ENCODE assay signal across 8 cellular contexts in genomic region chr10:77722956-77723355, GRCh38.
DNase-seq lines count a peak whose midpoint lies in the region; FAIRE-seq and TF ChIP-seq lines count a peak whose summit lies in the region.
"Not testable (repeated sequence)": the region's sequence is repeated elsewhere in the genome, so short reads cannot be mapped to it uniquely, and the experiment has no call there.

No MANE protein-coding gene starts in this region.

- H3K36me3 Mint-ChIP-seq in HFFc6 (ENCODE audit: low read depth): not testable (repeated sequence)

- not testable (repeated sequence) for H3K27me3 Mint-ChIP-seq in HFFc6 (ENCODE audit: insufficient read depth)

- peaks cover 45% of the 10 kb centered on the region for H3K4me1 Mint-ChIP-seq in HFFc6 (ENCODE audit: low read depth)

- H3K36me3 ChIP-seq in adipocyte (ENCODE audit: control insufficient read depth, insufficient read depth, low read length, severe bottlenecking); small intestine (ENCODE audit: control insufficient read depth in 2 of 2, insufficient read depth in 2 of 2, low read length in 2 of 2): not testable (repeated sequence)

- H3K9me3 ChIP-seq in adipocyte (ENCODE audit: control insufficient read depth, low read length); small intestine (ENCODE audit: control insufficient read depth, low read depth): not testable (repeated sequence)

- not testable (repeated sequence) for H3K27ac Mint-ChIP-seq in HFFc6

- not testable (repeated sequence) for H3K4me3 ChIP-seq in adipocyte (ENCODE audit: low read length); small intestine (ENCODE audit: low read depth in 1 of 2, low read length in 2 of 2)

- H3K9me3 Mint-ChIP-seq in HFFc6: not testable (repeated sequence)

- 23 to 32% (median 32%) methylated on average over 3 of the region's 3 CpGs for WGBS in small intestine, 3 donors

- H3K27me3 ChIP-seq in adipocyte (replicated peaks; ENCODE audit: control insufficient read depth, insufficient read depth, low read length); small intestine (ENCODE audit: control insufficient read depth in 2 of 2, insufficient read depth in 2 of 2, low read length in 2 of 2): not testable (repeated sequence)

- H3K4me3 Mint-ChIP-seq in HFFc6: not testable (repeated sequence)

- H3K4me1 ChIP-seq in adipocyte (ENCODE audit: control insufficient read depth, insufficient read depth, low read length): peaks cover 21% of the 10 kb centered on the region
- not testable (repeated sequence) for H3K4me1 ChIP-seq in small intestine (ENCODE audit: control insufficient read depth in 2 of 2, insufficient read depth in 1 of 2, low read depth in 1 of 2, low read length in 1 of 2)

- DNase-seq in DMS 273 (lab: John Stamatoyannopoulos, UW; ENCODE audit: unreplicated experiment): peak; percentile 14
- peak; percentile 53 for DNase-seq in HFFc6
- peak; percentile 23 for DNase-seq in NCI-H2227 (lab: John Stamatoyannopoulos, UW; ENCODE audit: unreplicated experiment)
- DNase-seq in adipocyte (ENCODE audit: low read depth): peak; percentile 72
- peak; percentile 25 for DNase-seq in dedifferentiated amniotic fluid mesenchymal stem cell (ENCODE audit: extremely low spot score)
- DNase-seq in glomerular visceral epithelial cell (ENCODE audit: extremely low spot score): peak; percentile 24
- DNase-seq in myocyte (ENCODE audit: low read depth): peak; percentile 30
- DNase-seq in small intestine: peak; percentile 68

- not testable (repeated sequence) for TF ChIP-seq CTCF in HFFc6 (IDR thresholded peaks at IDR 0.05)

- FAIRE-seq in small intestine (lab: Jason Lieb, UNC): not testable (repeated sequence)

- H3K27ac ChIP-seq in small intestine (ENCODE audit: low read depth in 1 of 2, low read length in 1 of 2): not testable (repeated sequence)

- not testable (repeated sequence) for H3K9ac ChIP-seq in adipocyte (ENCODE audit: low read length)

Comparison
In these comparisons a context has a peak if more than half of its experiments do, and no peak if none do; other contexts are left out.
1. DNase-seq: peak in every context shown above with its lines; median percentile 72 in adipocyte; 68 in small intestine; 53 in HFFc6; 30 in myocyte; 25 in dedifferentiated amniotic fluid mesenchymal stem cell; 24 in glomerular visceral epithelial cell; 23 in NCI-H2227; 14 in DMS 273.